Comparison of ENCODE assay signal across 16 cellular contexts in the genomic region with DNA sequence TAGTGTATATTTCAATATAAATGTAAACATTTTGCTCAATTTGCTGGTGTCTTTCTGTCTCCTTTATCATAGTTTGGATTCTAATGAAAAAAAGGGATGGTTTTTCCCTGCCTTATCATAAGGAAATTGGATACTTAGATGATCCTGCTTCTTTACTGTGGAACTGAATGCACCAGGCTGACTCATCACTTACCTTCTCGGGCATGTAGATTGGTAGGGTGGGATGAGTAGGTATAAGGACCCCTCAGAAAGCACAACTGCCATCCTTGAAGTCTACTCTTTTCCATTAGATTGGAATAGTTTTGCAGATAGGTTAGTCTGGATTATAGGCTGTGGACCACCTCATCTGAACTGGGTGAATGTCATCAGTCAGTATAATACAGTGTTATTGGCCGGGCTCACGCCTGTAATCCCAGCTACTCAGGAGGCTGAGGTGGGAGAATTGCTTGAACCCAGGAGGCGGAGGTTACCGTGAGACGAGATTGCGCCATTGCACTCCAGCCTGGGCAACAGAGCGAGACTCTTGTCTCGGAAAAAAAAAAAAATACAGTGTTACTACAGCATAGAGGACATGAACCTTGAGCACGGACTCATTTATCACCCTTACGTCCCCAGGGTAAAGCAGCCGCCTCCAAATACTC. TPM values are rescaled to one million over a fixed set of nuclear protein-coding genes. Genes with fewer than 3 reads are reported as not detected.
DNase-seq lines count a peak whose midpoint lies in the region; ATAC-seq and TF ChIP-seq lines count a peak whose summit lies in the region.
"Had no signal": no experiment of that assay in that cellular context is flagged by ENCODE, and none has a peak within 500 bp of the region (broad histone marks: within the 10 kb centered on the region; RNA-seq: fewer than 3 reads in every experiment).

No MANE protein-coding gene starts in this region.

- intact Hi-C loops in dendritic cell treated with granulocyte-macrophage colony-stimulating factor and Interleukin-4, amounts not matched to agents 40 ng/mL and 50 ng/mL, for 4 days (cut with micrococcal nuclease): no loop called here
- intact Hi-C loops in uterus (cut with DNase I; ENCODE audit: low total_unique reads): no loop called here

- no peaks in the 10 kb centered on the region for H3K27me3 ChIP-seq in uterus

- no peak overlapping the region for H3K4me3 ChIP-seq in uterus

- H3K9me3 ChIP-seq in uterus: no peaks in the 10 kb centered on the region

- no peaks in the 10 kb centered on the region for H3K36me3 ChIP-seq in uterus

- no peak overlapping the region for H3K4me3 Mint-ChIP-seq in stimulated activated naive CD8-positive, alpha-beta T cell treated with anti-CD3 and anti-CD28 coated beads, Interleukin-15, Interleukin-2, amounts not matched to agents 100 ng/mL and 50 ng/mL, for 24 hours
- H3K4me3 Mint-ChIP-seq in dendritic cell treated with granulocyte-macrophage colony-stimulating factor and Interleukin-4, amounts not matched to agents 40 ng/mL and 50 ng/mL, for 4 days: no peak overlapping the region
- no peak overlapping the region for H3K4me3 Mint-ChIP-seq in nephron progenitor cell

- peak overlapping the region; percentile 11 to 45 for H3K27ac ChIP-seq in uterus

- peak overlapping the region; percentile 18 for H3K27ac Mint-ChIP-seq in stimulated activated naive CD8-positive, alpha-beta T cell treated with anti-CD3 and anti-CD28 coated beads, Interleukin-15, Interleukin-2, amounts not matched to agents 100 ng/mL and 50 ng/mL, for 24 hours
- peak overlapping the region; percentile 81 for H3K27ac Mint-ChIP-seq in dendritic cell treated with granulocyte-macrophage colony-stimulating factor and Interleukin-4, amounts not matched to agents 40 ng/mL and 50 ng/mL, for 4 days
- peak overlapping the region; percentile 98 for H3K27ac Mint-ChIP-seq in nephron progenitor cell
- H3K27ac Mint-ChIP-seq: activated naive CD4-positive, alpha-beta T cell treated with anti-CD3 and anti-CD28 coated beads, Interleukin-2, amount 50 U/mL, for 72 hours had no signal

- TF ChIP-seq POLR2A in uterus (IDR thresholded peaks at IDR 0.05): no peak

- no peak for TF ChIP-seq CTCF in nephron progenitor cell (IDR thresholded peaks at IDR 0.05)
- TF ChIP-seq CTCF in uterus (IDR thresholded peaks at IDR 0.05): no peak

- no peaks in the 10 kb centered on the region for H3K27me3 Mint-ChIP-seq in stimulated activated naive CD8-positive, alpha-beta T cell treated with anti-CD3 and anti-CD28 coated beads, Interleukin-15, Interleukin-2, amounts not matched to agents 100 ng/mL and 50 ng/mL, for 24 hours
- no peaks in the 10 kb centered on the region for H3K27me3 Mint-ChIP-seq in dendritic cell treated with granulocyte-macrophage colony-stimulating factor and Interleukin-4, amounts not matched to agents 40 ng/mL and 50 ng/mL, for 4 days
- H3K27me3 Mint-ChIP-seq in nephron progenitor cell (ENCODE audit: low read depth, poor library complexity): no peaks in the 10 kb centered on the region

- no peak for DNase-seq in stimulated activated naive CD8-positive, alpha-beta T cell treated with anti-CD3 and anti-CD28 coated beads, Interleukin-15, Interleukin-2, amounts not matched to agents 100 U/mL and 50 U/mL, for 24 hours
- DNase-seq in nephron progenitor cell: no peak
- DNase-seq in uterus: no peak
- DNase-seq: activated CD8-positive, alpha-beta memory T cell treated with anti-CD3 and anti-CD28 coated beads, Interleukin-2, amount 50 U/mL, for 48 hours; central memory CD4-positive, alpha-beta T cell; GDM1; NCI-H1694; NCI-H2227 treated with DMSO at 0.1 percent for 48 hours; NK-92 treated with Interleukin-12 subunit alpha and Interleukin-12 subunit beta, amount 100 ng/mL, for 24 hours; SIG-M5 had no signal

- no peaks in the 10 kb centered on the region for H3K9me3 Mint-ChIP-seq in stimulated activated naive CD8-positive, alpha-beta T cell treated with anti-CD3 and anti-CD28 coated beads, Interleukin-15, Interleukin-2, amounts not matched to agents 100 ng/mL and 50 ng/mL, for 24 hours
- no peaks in the 10 kb centered on the region for H3K9me3 Mint-ChIP-seq in dendritic cell treated with granulocyte-macrophage colony-stimulating factor and Interleukin-4, amounts not matched to agents 40 ng/mL and 50 ng/mL, for 4 days
- H3K9me3 Mint-ChIP-seq in nephron progenitor cell: no peaks in the 10 kb centered on the region
- H3K9me3 Mint-ChIP-seq: activated naive CD4-positive, alpha-beta T cell treated with anti-CD3 and anti-CD28 coated beads, Interleukin-2, amount 50 U/mL, for 72 hours had no signal

- ATAC-seq in stimulated activated naive CD8-positive, alpha-beta T cell treated with anti-CD3 and anti-CD28 coated beads, Interleukin-15, Interleukin-2, amounts not matched to agents 100 U/mL and 50 U/mL, for 24 hours: no peak
- ATAC-seq in HG02840 (IDR thresholded peaks at IDR 0.05; ENCODE audit: low FRiP score, unreplicated experiment): no peak
- ATAC-seq in HG02642 (IDR thresholded peaks at IDR 0.05; ENCODE audit: poor library complexity, unreplicated experiment): no peak
- no peak for ATAC-seq in GM19351 (IDR thresholded peaks at IDR 0.05; ENCODE audit: unreplicated experiment)
- ATAC-seq: activated naive CD4-positive, alpha-beta T cell treated with anti-CD3 and anti-CD28 coated beads, Interleukin-2, amount 50 U/mL, for 72 hours had no signal

- peaks cover 0 to 5% of the 10 kb centered on the region in 2 donors for H3K4me1 ChIP-seq in uterus

- H3K36me3 Mint-ChIP-seq in stimulated activated naive CD8-positive, alpha-beta T cell treated with anti-CD3 and anti-CD28 coated beads, Interleukin-15, Interleukin-2, amounts not matched to agents 100 ng/mL and 50 ng/mL, for 24 hours (ENCODE audit: low read depth): peaks cover 37% of the 10 kb centered on the region
- H3K36me3 Mint-ChIP-seq in dendritic cell treated with granulocyte-macrophage colony-stimulating factor and Interleukin-4, amounts not matched to agents 40 ng/mL and 50 ng/mL, for 4 days (ENCODE audit: low read depth): peaks cover 48% of the 10 kb centered on the region
- H3K36me3 Mint-ChIP-seq in nephron progenitor cell (ENCODE audit: low read depth): peaks cover 23% of the 10 kb centered on the region
- H3K36me3 Mint-ChIP-seq: activated naive CD4-positive, alpha-beta T cell treated with anti-CD3 and anti-CD28 coated beads, Interleukin-2, amount 50 U/mL, for 72 hours had no signal

- peaks cover 5% of the 10 kb centered on the region for H3K4me1 Mint-ChIP-seq in stimulated activated naive CD8-positive, alpha-beta T cell treated with anti-CD3 and anti-CD28 coated beads, Interleukin-15, Interleukin-2, amounts not matched to agents 100 ng/mL and 50 ng/mL, for 24 hours (ENCODE audit: low read depth)
- peaks cover 41% of the 10 kb centered on the region for H3K4me1 Mint-ChIP-seq in dendritic cell treated with granulocyte-macrophage colony-stimulating factor and Interleukin-4, amounts not matched to agents 40 ng/mL and 50 ng/mL, for 4 days (ENCODE audit: low read depth)
- peaks cover 64% of the 10 kb centered on the region for H3K4me1 Mint-ChIP-seq in nephron progenitor cell

RNA-seq across cellular contexts. Expression of a gene that starts 7.4 kb away (rescaled TPM):
- 10 to 100 TPM in 3 of 4 donors, 1 to 10 TPM in 1; 6.4 to 91.3 (median 28.7) TPM for total RNA-seq in uterus

RNA-seq across cellular contexts. Expression of a gene that starts 27.0 kb away (rescaled TPM):
- 100 to 1,000 TPM in 3 of 4 donors, 10 to 100 TPM in 1; 62.8 to 154 (median 128) TPM for total RNA-seq in uterus

RNA-seq across cellular contexts. Expression of a gene that starts 28.0 kb away (rescaled TPM):
- 1,000 to 10,000 TPM; 1,588 to 9,854 (median 3,936) TPM for total RNA-seq in uterus

Comparison
In these comparisons a context has a peak if more than half of its experiments do, and no peak if none do; other contexts are left out.
1. H3K27ac Mint-ChIP-seq: peak in every context shown above with its lines; median percentile 98 in nephron progenitor cell; 81 in dendritic cell treated with granulocyte-macrophage colony-stimulating factor and Interleukin-4, amounts not matched to agents 40 ng/mL and 50 ng/mL, for 4 days; 18 in stimulated activated naive CD8-positive, alpha-beta T cell treated with anti-CD3 and anti-CD28 coated beads, Interleukin-15, Interleukin-2, amounts not matched to agents 100 ng/mL and 50 ng/mL, for 24 hours.